ENCODE assay signal across 8 cellular contexts in genomic region chr1:182603646-182604127, GRCh38. TPM values are rescaled to one million over a fixed set of nuclear protein-coding genes. Genes with fewer than 3 reads are reported as not detected.
A peak's percentile ranks its signal among the peaks of the same experiment; 100 is the strongest.
DNase-seq lines count a peak whose midpoint lies in the region.

No MANE protein-coding gene starts in this region.

- 7% methylated on average over 9 of the region's 9 CpGs for WGBS in thymus

- H3K27me3 ChIP-seq in H7 (ENCODE audit: control insufficient read depth, insufficient read depth, low read length), result peaks cover 16% of the 10 kb centered on the region
- no peaks in the 10 kb centered on the region for H3K27me3 ChIP-seq in thymus (ENCODE audit: control insufficient read depth, insufficient read depth)

- DNase-seq in G401 (ENCODE audit: low spot score) (peak; percentile 36), H7 (no peak), SW480 (ENCODE audit: low spot score) (peak; percentile 48), iPS-NIHi7 (ENCODE audit: extremely low spot score) (peak; percentile 41), NAMALWA (ENCODE audit: low spot score) (no peak), NCI-H1417 (lab: John Stamatoyannopoulos, UW) (no peak), DMS114 treated with DMSO at 0.1 percent for 48 hours (lab: John Stamatoyannopoulos, UW; ENCODE audit: unreplicated experiment) (no peak)

- peaks cover 4% of the 10 kb centered on the region for H3K4me1 ChIP-seq in thymus (ENCODE audit: control insufficient read depth, insufficient read depth, low read length)

- H3K9me3 ChIP-seq in thymus (ENCODE audit: control insufficient read depth), result no peaks in the 10 kb centered on the region

- H3K36me3 ChIP-seq in H7 (replicated peaks; ENCODE audit: control insufficient read depth, insufficient read depth, low read length) (peaks cover 14% of the 10 kb centered on the region), thymus (ENCODE audit: control insufficient read depth, insufficient read depth) (no peaks in the 10 kb centered on the region)

- no peak overlapping the region for H3K27ac ChIP-seq in thymus (ENCODE audit: low read depth)

- in situ Hi-C loops in G401 (cut with HindIII; ENCODE audit: low sequenced_read_pairs), result no loop called here

- H3K4me3 ChIP-seq in H7 (ENCODE audit: insufficient read depth, low read depth, low read length) (peak overlapping the region; percentile 58), thymus (ENCODE audit: low read length) (peak overlapping the region; percentile 39)

RNA-seq across cellular contexts. Expression of gene RGS16, which starts 0.5 kb away (rescaled TPM):
- not detected in 2 replicates for total RNA-seq in G401 (2014; rRNA removed; shearing (Covaris generic))
- 22.0 and 29.1 TPM in 2 replicates for total RNA-seq in H7 (2014; rRNA removed; shearing (Covaris generic))
- polyA plus RNA-seq in thymus, result 5.0 TPM

RNA-seq across cellular contexts. Expression of gene RNASEL, which starts 14.6 kb away (rescaled TPM):
- total RNA-seq in G401 (2014; rRNA removed; shearing (Covaris generic)), result not detected in 2 replicates
- 0.85 and 1.2 TPM in 2 replicates for total RNA-seq in H7 (2014; rRNA removed; shearing (Covaris generic))
- polyA plus RNA-seq in thymus, result 8.4 TPM

Comparison
In these comparisons a context has a peak if more than half of its experiments do, and no peak if none do; other contexts are left out.
1. DNase-seq: peak in G401 (single experiment), SW480 (single experiment) and iPS-NIHi7 (single experiment); none in H7 (single experiment), NAMALWA (single experiment), NCI-H1417 (0 of 3) and DMS114 treated with DMSO at 0.1 percent for 48 hours (single experiment).
2. RNA of gene RGS16, which starts 0.5 kb away (total RNA-seq): 22.0 to 29.1 TPM in H7; not detected in G401; every median in the first group is over 10 times any median in the second.